ENCODE assay signal across 28 cellular contexts in the genomic region with DNA sequence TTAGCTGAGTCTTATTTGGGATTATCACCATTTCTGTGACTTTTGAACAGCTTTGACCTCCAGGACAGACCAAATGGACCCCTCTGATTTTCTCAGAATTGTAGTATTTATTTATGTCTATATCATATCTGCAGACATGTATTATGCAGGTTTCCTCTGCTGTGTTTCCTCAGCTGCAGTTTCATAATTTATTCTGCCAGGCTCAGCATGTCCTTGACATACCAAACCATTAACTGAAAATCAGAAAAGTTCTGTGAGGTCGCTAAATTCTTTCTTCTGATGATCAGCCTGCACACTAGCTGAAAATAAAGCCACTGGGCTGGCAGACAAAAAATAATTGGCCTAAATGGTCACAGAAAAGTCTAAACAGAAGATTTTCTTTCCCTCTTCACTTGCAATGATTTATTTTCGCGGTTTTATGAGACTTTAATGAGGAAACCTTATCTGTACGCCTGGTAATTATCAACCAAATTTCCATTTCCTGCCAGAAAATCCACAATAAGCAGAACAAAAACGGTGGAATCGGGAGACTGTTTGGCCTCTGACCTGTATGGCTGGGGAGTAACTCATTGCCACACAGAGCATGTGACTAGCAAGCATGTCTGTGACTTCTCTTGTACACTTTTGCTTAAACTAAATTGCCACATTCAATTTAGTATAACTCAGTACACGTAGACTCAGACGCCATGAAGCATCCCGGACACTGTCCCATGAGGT.
A peak's percentile ranks its signal among the peaks of the same experiment; 100 is the strongest.
DNase-seq lines count a peak whose midpoint lies in the region; ATAC-seq and TF ChIP-seq lines count a peak whose summit lies in the region.
"Had no signal": no experiment of that assay in that cellular context is flagged by ENCODE, and none has a peak within 500 bp of the region (broad histone marks: within the 10 kb centered on the region; RNA-seq: fewer than 3 reads in every experiment).

No MANE protein-coding gene starts in this region.

- peaks cover 5% of the 10 kb centered on the region for H3K4me1 Mint-ChIP-seq in neural crest cell
- H3K4me1 Mint-ChIP-seq: activated CD4-positive, alpha-beta T cell treated with anti-CD3 and anti-CD28 coated beads, Interleukin-2, amount 10 ng/mL, durations not matched to agents 24 days and 14 days; activated naive CD4-positive, alpha-beta T cell treated with anti-CD3 and anti-CD28 coated beads, Interleukin-2, amount 10 ng/mL, durations not matched to agents 7 days and 5 days; stimulated activated naive CD8-positive, alpha-beta T cell treated with anti-CD3 and anti-CD28 coated beads, Interleukin-15, amount 100 ng/mL, for 72 hours; T-helper 17 cell had no signal

- no peaks in the 10 kb centered on the region for H3K36me3 ChIP-seq in SK-N-MC (ENCODE audit: insufficient read depth, low read length)
- H3K36me3 ChIP-seq: tibial artery had no signal

- H3K27ac Mint-ChIP-seq in neural crest cell (ENCODE audit: unreplicated experiment): peak overlapping the region; percentile 23
- H3K27ac Mint-ChIP-seq: activated CD4-positive, alpha-beta T cell treated with anti-CD3 and anti-CD28 coated beads, Interleukin-2, amount 10 ng/mL, durations not matched to agents 24 days and 14 days; activated naive CD4-positive, alpha-beta T cell treated with anti-CD3 and anti-CD28 coated beads, Interleukin-2, amount 10 ng/mL, durations not matched to agents 7 days and 5 days; activated T-cell treated with anti-CD3 and anti-CD28 coated beads, Interleukin-2, amount 50 U/mL, for 72 hours; CD8-positive, alpha-beta T cell; stimulated activated naive CD8-positive, alpha-beta T cell treated with anti-CD3 and anti-CD28 coated beads, Interleukin-15, amount 100 ng/mL, for 72 hours; T-helper 17 cell had no signal

- H3K4me3 ChIP-seq in SK-N-MC: peak overlapping the region; percentile 38
- H3K4me3 ChIP-seq: GM23248, tibial artery had no signal

- no peak overlapping the region for H3K4me3 Mint-ChIP-seq in neural crest cell
- H3K4me3 Mint-ChIP-seq: activated CD4-positive, alpha-beta T cell treated with anti-CD3 and anti-CD28 coated beads, Interleukin-2, amount 10 ng/mL, durations not matched to agents 24 days and 14 days; activated naive CD4-positive, alpha-beta T cell treated with anti-CD3 and anti-CD28 coated beads, Interleukin-2, amount 10 ng/mL, durations not matched to agents 7 days and 5 days; activated T-cell treated with anti-CD3 and anti-CD28 coated beads, Interleukin-2, amount 50 U/mL, for 72 hours; CD8-positive, alpha-beta T cell; nephron; stimulated activated naive CD8-positive, alpha-beta T cell treated with anti-CD3 and anti-CD28 coated beads, Interleukin-15, amount 100 ng/mL, for 72 hours; T-helper 17 cell had no signal

- no peak for ATAC-seq in HG02973 (IDR thresholded peaks at IDR 0.05; ENCODE audit: unreplicated experiment)
- ATAC-seq: activated T-cell treated with anti-CD3 and anti-CD28 coated beads, Interleukin-2, amount 50 U/mL, for 72 hours; CD8-positive, alpha-beta T cell; Panc1; stimulated activated naive CD8-positive, alpha-beta T cell treated with anti-CD3 and anti-CD28 coated beads, Interleukin-15, amount 100 ng/mL, for 72 hours; T-helper 17 cell had no signal

- peaks cover under 1% of the 10 kb centered on the region for H3K9me3 Mint-ChIP-seq in neural crest cell
- H3K9me3 Mint-ChIP-seq: activated CD4-positive, alpha-beta T cell treated with anti-CD3 and anti-CD28 coated beads, Interleukin-2, amount 10 ng/mL, durations not matched to agents 24 days and 14 days; activated naive CD4-positive, alpha-beta T cell treated with anti-CD3 and anti-CD28 coated beads, Interleukin-2, amount 10 ng/mL, durations not matched to agents 7 days and 5 days had no signal

- no peaks in the 10 kb centered on the region for H3K27me3 Mint-ChIP-seq in neural crest cell (ENCODE audit: low read depth)

- no peaks in the 10 kb centered on the region for H3K36me3 Mint-ChIP-seq in neural crest cell (ENCODE audit: low read depth)
- H3K36me3 Mint-ChIP-seq: activated naive CD4-positive, alpha-beta T cell treated with anti-CD3 and anti-CD28 coated beads, Interleukin-2, amount 10 ng/mL, durations not matched to agents 7 days and 5 days; CD8-positive, alpha-beta T cell had no signal

- H3K27ac ChIP-seq in SK-N-MC: peak overlapping the region; percentile 39; the same call in 1 of the 2 replicates
- H3K27ac ChIP-seq: GM23248, tibial artery had no signal

- no peak overlapping the region for H3K9ac ChIP-seq in SK-N-MC (ENCODE audit: insufficient read length)
- H3K9ac ChIP-seq: GM23248 had no signal

- no peak for TF ChIP-seq CTCF in neural crest cell (conservative IDR thresholded peaks at IDR 0.05)

- no peaks in the 10 kb centered on the region for H3K9me3 ChIP-seq in SK-N-MC (ENCODE audit: low read depth, low read length)

- DNase-seq in A172 (ENCODE audit: low spot score) (peak; percentile 2), SK-N-MC (ENCODE audit: low read depth, low spot score) (peak; percentile 18), left kidney (ENCODE audit: low read depth, low spot score) (peak; percentile 84), neural crest cell (ENCODE audit: low read depth, low spot score) (no peak)
- DNase-seq in activated naive CD4-positive, alpha-beta T cell treated with anti-CD3 and anti-CD28 coated beads, Interleukin-2, amount 50 U/mL, for 16 hours: no peak
- no peak for DNase-seq in effector CD4-positive, alpha-beta T cell
- no peak for DNase-seq in activated CD8-positive, alpha-beta memory T cell treated with anti-CD3 and anti-CD28 coated beads, Interleukin-2, amount 50 U/mL, for 48 hours
- DNase-seq: 8988T; activated CD4-positive, alpha-beta T cell treated with anti-CD3 and anti-CD28 coated beads, Interleukin-2, amount 10 ng/mL, durations not matched to agents 24 days and 14 days; activated naive CD4-positive, alpha-beta T cell treated with anti-CD3 and anti-CD28 coated beads, Interleukin-2, amount 10 ng/mL, durations not matched to agents 7 days and 5 days; activated T-cell treated with anti-CD3 and anti-CD28 coated beads, Interleukin-2, amount 50 U/mL, for 72 hours; AML-193; anterior cingulate cortex; caudate nucleus; CD8-positive, alpha-beta T cell; dermis blood vessel endothelial cell; GM23248; Karpas-422; kidney; NCI-H1694; NCI-H2171; NCI-H524; stimulated activated naive CD8-positive, alpha-beta T cell treated with anti-CD3 and anti-CD28 coated beads, Interleukin-15, amount 100 ng/mL, for 72 hours; T-helper 17 cell; tibial artery had no signal

Comparison
In these comparisons a context has a peak if more than half of its experiments do, and no peak if none do; other contexts are left out.
1. DNase-seq: peak in A172 (single experiment), SK-N-MC (single experiment) and left kidney (single experiment); none in neural crest cell (single experiment), activated naive CD4-positive, alpha-beta T cell treated with anti-CD3 and anti-CD28 coated beads, Interleukin-2, amount 50 U/mL, for 16 hours (single experiment), effector CD4-positive, alpha-beta T cell (single experiment) and activated CD8-positive, alpha-beta memory T cell treated with anti-CD3 and anti-CD28 coated beads, Interleukin-2, amount 50 U/mL, for 48 hours (single experiment).